Comparison of ENCODE assay signal across 24 cellular contexts in the genomic region with DNA sequence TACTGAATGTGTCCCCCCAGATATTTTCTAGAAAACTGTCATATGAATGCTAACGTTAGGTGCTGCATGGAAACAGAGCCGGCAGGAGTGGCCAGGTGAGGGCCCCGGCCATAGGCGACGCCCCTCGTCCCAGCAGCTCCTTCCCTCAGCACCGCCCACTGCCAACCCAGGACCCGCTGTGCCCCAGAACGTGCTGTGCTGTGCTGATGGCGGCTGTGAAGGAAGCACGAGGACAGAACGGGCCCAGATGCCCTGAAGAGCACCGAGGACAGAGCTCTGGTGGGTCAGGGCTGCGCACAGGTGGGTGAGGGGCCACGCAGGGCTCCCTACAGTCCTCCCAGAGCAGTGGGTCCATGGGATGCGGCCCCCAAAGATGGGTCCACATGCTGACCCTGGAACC. TPM values are rescaled to one million over a fixed set of nuclear protein-coding genes. Genes with fewer than 3 reads are reported as not detected.
A peak's percentile ranks its signal among the peaks of the same experiment; 100 is the strongest.
DNase-seq lines count a peak whose midpoint lies in the region; ATAC-seq and TF ChIP-seq lines count a peak whose summit lies in the region.
"Had no signal": no experiment of that assay in that cellular context is flagged by ENCODE, and none has a peak within 500 bp of the region (broad histone marks: within the 10 kb centered on the region; RNA-seq: fewer than 3 reads in every experiment).

No MANE protein-coding gene starts in this region.

- H3K36me3 ChIP-seq in BLaER1 treated with 17β-estradiol and CSF1 and Interleukin-3, amounts not matched to agents 10 nM and 100 nM = peaks cover 33 to 74% (median 59%) of the 10 kb centered on the region in 11 experiments
- H3K36me3 ChIP-seq in DOHH2 (ENCODE audit: control insufficient read depth, low read length) (peaks cover 89% of the 10 kb centered on the region), A673 (ENCODE audit: insufficient read depth, low read length, poor library complexity, severe bottlenecking) (peaks cover 48% of the 10 kb centered on the region)

- H3F3A ChIP-seq in DOHH2 (ENCODE audit: control insufficient read depth, insufficient read depth) = peaks cover 5% of the 10 kb centered on the region; the same call in 1 of the 2 replicates

- peaks cover 0 to 1% (median 0%) of the 10 kb centered on the region in 6 donors for H3K9me3 Mint-ChIP-seq in immature natural killer cell
- H3K9me3 Mint-ChIP-seq: activated T-helper 1 cell treated with anti-CD3 and anti-CD28 coated beads, Interleukin-12 subunit alpha, Interleukin-12 subunit beta, Interleukin-2, Interleukin-4 antibody, amounts not matched to agents 30 ng/mL and 10 ng/mL and 1 ng/mL, durations not matched to agents 14 hours and 24 hours and 36 hours had no signal

- H3K9ac ChIP-seq in BLaER1 treated with 17β-estradiol and CSF1 and Interleukin-3, amounts not matched to agents 10 nM and 100 nM = peak overlapping the region in 4 of 11 experiments; percentile 23 to 73 (median 56); a peak in 3 of 22 replicates

- H3K4me2 ChIP-seq in BLaER1 treated with 17β-estradiol and CSF1 and Interleukin-3, amounts not matched to agents 10 nM and 100 nM = peak overlapping the region; percentile 75 to 92 (median 86)
- H3K4me2 ChIP-seq in DOHH2 (ENCODE audit: low read length) = peak overlapping the region; percentile 89

- H3K36me3 Mint-ChIP-seq in immature natural killer cell = peaks cover 12 to 57% (median 25%) of the 10 kb centered on the region in 3 donors

- peaks cover 30 to 48% (median 39%) of the 10 kb centered on the region in 3 donors for H3K27me3 Mint-ChIP-seq in immature natural killer cell (ENCODE audit: low read depth in 3 of 3)
- H3K27me3 Mint-ChIP-seq: progenitor cell of endocrine pancreas had no signal

- peak overlapping the region; percentile 71 to 86 (median 82) for H3K4me3 Mint-ChIP-seq in immature natural killer cell
- H3K4me3 Mint-ChIP-seq: activated CD8-positive, alpha-beta T cell treated with anti-CD3 and anti-CD28 coated beads, Interleukin-2, amount 10 ng/mL, durations not matched to agents 7 days and 5 days; activated T-helper 1 cell treated with anti-CD3 and anti-CD28 coated beads, Interleukin-12 subunit alpha, Interleukin-12 subunit beta, Interleukin-2, Interleukin-4 antibody, amounts not matched to agents 30 ng/mL and 10 ng/mL and 1 ng/mL, durations not matched to agents 14 hours and 24 hours and 36 hours had no signal

- no peak overlapping the region for H3K27ac ChIP-seq in BLaER1 treated with 17β-estradiol and CSF1 and Interleukin-3, amounts not matched to agents 10 nM and 100 nM
- H3K27ac ChIP-seq in DOHH2 (ENCODE audit: low read depth, low read length) (no peak overlapping the region), A673 (ENCODE audit: low read depth, low read length, poor library complexity, severe bottlenecking) (no peak overlapping the region)
- H3K27ac ChIP-seq: ascending aorta had no signal

- no peak for TF ChIP-seq POLR2A in NB4 (IDR thresholded peaks at IDR 0.05; ENCODE audit: extremely low read depth, insufficient read length)

- POLR2A ChIA-PET in A673 (lab: Charles Lee; ENCODE audit: low non-redundant PET) = no interaction called here

- CTCF ChIA-PET in A673 (lab: Charles Lee) = no interaction called here

- DNase-seq in NB4 (ENCODE audit: low read depth) (no peak), immature natural killer cell (no peak), A172 (ENCODE audit: low spot score) (no peak), NOMO-1 (lab: John Stamatoyannopoulos, UW; ENCODE audit: unreplicated experiment in 2 of 2) (no peak), A673 (ENCODE audit: low spot score) (no peak)
- DNase-seq: activated naive CD4-positive, alpha-beta T cell treated with anti-CD3 and anti-CD28 coated beads, Interleukin-2, amount 50 U/mL, for 16 hours; caudate nucleus; dermis blood vessel endothelial cell; glutamatergic neuron; kidney; NCI-H1092 treated with DMSO at 0.1 percent for 48 hours; NCI-H2029 treated with DMSO at 0.1 percent for 48 hours; NCI-H345; PC-3; Right ventricle myocardium superior had no signal

- H3K4me1 ChIP-seq in BLaER1 treated with 17β-estradiol and CSF1 and Interleukin-3, amounts not matched to agents 10 nM and 100 nM = peaks cover 84 to 100% (median 92%) of the 10 kb centered on the region in 10 experiments
- peaks cover 66% of the 10 kb centered on the region for H3K4me1 ChIP-seq in DOHH2 (ENCODE audit: control insufficient read depth, low read length)
- no peaks in the 10 kb centered on the region for H3K4me1 ChIP-seq in A673 (ENCODE audit: insufficient read depth, low read length, poor library complexity, severe bottlenecking)
- H3K4me1 ChIP-seq: ascending aorta had no signal

- no peaks in the 10 kb centered on the region for H3K27me3 ChIP-seq in BLaER1 treated with 17β-estradiol and CSF1 and Interleukin-3, amounts not matched to agents 10 nM and 100 nM
- H3K27me3 ChIP-seq in DOHH2 (ENCODE audit: control insufficient read depth, low read length) (no peaks in the 10 kb centered on the region), A673 (replicated peaks; ENCODE audit: insufficient read depth, low read depth, low read length, poor library complexity) (no peaks in the 10 kb centered on the region)
- H3K27me3 ChIP-seq: ascending aorta, upper lobe of left lung had no signal

- H3K4me3 ChIP-seq in BLaER1 treated with 17β-estradiol and CSF1 and Interleukin-3, amounts not matched to agents 10 nM and 100 nM = no peak overlapping the region
- H3K4me3 ChIP-seq in DOHH2 (ENCODE audit: low read length) (peak overlapping the region; percentile 66), NB4 (ENCODE audit: low read depth, low read length) (peak overlapping the region; percentile 70), A673 (ENCODE audit: low read depth, low read length, poor library complexity, severe bottlenecking) (no peak overlapping the region)
- H3K4me3 ChIP-seq: ascending aorta, upper lobe of left lung had no signal

- H3K4me1 Mint-ChIP-seq in immature natural killer cell = peaks cover 88 to 98% of the 10 kb centered on the region in 2 donors

- no peaks in the 10 kb centered on the region for H3K9me3 ChIP-seq in BLaER1 treated with 17β-estradiol and CSF1 and Interleukin-3, amounts not matched to agents 10 nM and 100 nM (replicated peaks in 1 of 11)
- H3K9me3 ChIP-seq in DOHH2 (ENCODE audit: control insufficient read depth, insufficient read depth, low read length) = no peaks in the 10 kb centered on the region
- no peaks in the 10 kb centered on the region for H3K9me3 ChIP-seq in A673 (ENCODE audit: low read depth, low read length, poor library complexity, severe bottlenecking)
- H3K9me3 ChIP-seq: ascending aorta, upper lobe of left lung had no signal

- no TSS peak for BruUV-seq in A673 (replicated peaks; lab: Mats Ljungman, UMichigan)

- intact Hi-C loops in A673 (cut with micrococcal nuclease; ENCODE audit: unreplicated experiment) = no loop called here

- peak overlapping the region; percentile 97 to 100 (median 98) for H3K27ac Mint-ChIP-seq in immature natural killer cell
- H3K27ac Mint-ChIP-seq: activated CD8-positive, alpha-beta T cell treated with anti-CD3 and anti-CD28 coated beads, Interleukin-2, amount 10 ng/mL, durations not matched to agents 7 days and 5 days; progenitor cell of endocrine pancreas had no signal

- H3K9me2 ChIP-seq in DOHH2 (replicated peaks; ENCODE audit: control insufficient read depth, low read length) = no peaks in the 10 kb centered on the region

- peaks cover 52% of the 10 kb centered on the region for H3K79me2 ChIP-seq in DOHH2 (ENCODE audit: control insufficient read depth, low read length)

- TF ChIP-seq CTCF in DOHH2 (IDR thresholded peaks at IDR 0.05; ENCODE audit: low read depth, low read length, poor library complexity, severe bottlenecking) = no peak
- TF ChIP-seq CTCF in NB4 (IDR thresholded peaks at IDR 0.05; ENCODE audit: low read depth, low read length) = no peak
- TF ChIP-seq CTCF in A673 (conservative IDR thresholded peaks at IDR 0.05; ENCODE audit: low read depth, low read length) = no peak

- no peak for ATAC-seq in GM21825 (IDR thresholded peaks at IDR 0.05; ENCODE audit: unreplicated experiment)
- ATAC-seq: activated CD8-positive, alpha-beta T cell treated with anti-CD3 and anti-CD28 coated beads, Interleukin-2, amount 10 ng/mL, durations not matched to agents 7 days and 5 days; PC-3 had no signal

- H4K20me1 ChIP-seq in BLaER1 treated with 17β-estradiol and CSF1 and Interleukin-3, amounts not matched to agents 10 nM and 100 nM = peaks cover 11 to 100% (median 87%) of the 10 kb centered on the region in 11 experiments; a peak in 21 of 22 replicates
- H4K20me1 ChIP-seq in DOHH2 (ENCODE audit: control insufficient read depth, insufficient read depth, low read depth, low read length) = no peaks in the 10 kb centered on the region

RNA-seq across cellular contexts. Expression of a gene that starts 30.3 kb away (rescaled TPM):
- 100 to 1,000 TPM; 107 to 255 (median 144) TPM for polyA plus RNA-seq in immature natural killer cell
- total RNA-seq in A172 (2014; rRNA removed; shearing (Covaris generic)) = 46.1 and 97.1 TPM in 2 replicates
- 86.9 and 97.3 TPM in 2 replicates for total RNA-seq in A673 (2021)

RNA-seq across cellular contexts. Expression of a gene that starts 48.2 kb away (rescaled TPM):
- not detected for polyA plus RNA-seq in immature natural killer cell
- not detected in 2 replicates for total RNA-seq in A172 (2014; rRNA removed; shearing (Covaris generic))
- not detected in 2 replicates for total RNA-seq in A673 (2021)
- total RNA-seq: activated CD8-positive, alpha-beta T cell treated with anti-CD3 and anti-CD28 coated beads, Interleukin-2, amount 10 ng/mL, durations not matched to agents 7 days and 5 days; activated T-helper 1 cell treated with anti-CD3 and anti-CD28 coated beads, Interleukin-12 subunit alpha, Interleukin-12 subunit beta, Interleukin-2, Interleukin-4 antibody, amounts not matched to agents 30 ng/mL and 10 ng/mL and 1 ng/mL, durations not matched to agents 14 hours and 24 hours and 36 hours; ascending aorta; dermis blood vessel endothelial cell; lower leg skin; PC-3; progenitor cell of endocrine pancreas; Right ventricle myocardium superior had no signal

Comparison
In these comparisons a context has a peak if more than half of its experiments do, and no peak if none do; other contexts are left out.
1. H3K4me3 ChIP-seq: peak in DOHH2 (single experiment) and NB4 (single experiment); none in BLaER1 treated with 17β-estradiol and CSF1 and Interleukin-3, amounts not matched to agents 10 nM and 100 nM (0 of 10) and A673 (single experiment).